Comparison of ENCODE assay signal across 8 cellular contexts in the genomic region with DNA sequence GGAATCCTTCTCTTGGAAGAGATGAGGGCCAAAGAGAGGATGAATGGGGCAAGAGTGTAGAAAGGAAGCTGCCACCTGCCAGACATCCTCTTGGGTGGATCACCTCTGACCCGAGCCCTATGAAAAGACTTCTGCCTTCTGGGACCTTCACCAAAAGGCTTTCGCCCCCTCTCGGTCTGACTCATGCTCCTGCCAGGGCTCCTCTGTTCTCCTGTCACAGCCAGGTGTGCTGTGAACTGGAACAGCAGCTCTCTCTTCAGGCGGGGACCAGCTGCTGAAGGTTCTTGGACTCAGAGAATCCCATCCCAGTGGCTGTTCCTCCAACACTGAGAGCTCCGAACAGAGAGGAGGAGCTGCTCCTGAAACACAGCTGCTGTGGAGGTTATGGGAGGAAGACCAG.
DNase-seq lines count a peak whose midpoint lies in the region; ATAC-seq and TF ChIP-seq lines count a peak whose summit lies in the region.
"Not testable (repeated sequence)": the region's sequence is repeated elsewhere in the genome, so short reads cannot be mapped to it uniquely, and the experiment has no call there.

No MANE protein-coding gene starts in this region.

- H3K4me3 ChIP-seq in OCI-LY3 (ENCODE audit: low read length): not testable (repeated sequence)

- DNase-seq in ELF-1 (ENCODE audit: low read depth, low spot score) (peak; percentile 35), left kidney (ENCODE audit: low read depth, low spot score) (peak; percentile 63)

- H3K79me2 ChIP-seq in OCI-LY3 (ENCODE audit: low read length): not testable (repeated sequence)

- H3K4me1 ChIP-seq in OCI-LY3 (ENCODE audit: low read length): peaks cover 19% of the 10 kb centered on the region

- not testable (repeated sequence) for H3K27ac ChIP-seq in OCI-LY3 (ENCODE audit: low read length)

- ATAC-seq in GM18520 (IDR thresholded peaks at IDR 0.05; ENCODE audit: unreplicated experiment) (peak; percentile 52), GM19452 (IDR thresholded peaks at IDR 0.05; ENCODE audit: unreplicated experiment) (peak; percentile 61), GM21786 (IDR thresholded peaks at IDR 0.05; ENCODE audit: unreplicated experiment) (peak; percentile 81), HG02973 (IDR thresholded peaks at IDR 0.05; ENCODE audit: unreplicated experiment) (peak; percentile 75), HG03460 (IDR thresholded peaks at IDR 0.05; ENCODE audit: unreplicated experiment) (peak; percentile 73)

- not testable (repeated sequence) for H2AFZ ChIP-seq in OCI-LY3 (ENCODE audit: low read depth, low read length)

- H3K36me3 ChIP-seq in OCI-LY3 (replicated peaks; ENCODE audit: low read depth, low read length): not testable (repeated sequence)

- peak overlapping the region; percentile 18; the same call in 1 of the 2 replicates for H3K4me2 ChIP-seq in OCI-LY3 (ENCODE audit: low read length)

- not testable (repeated sequence) for H3K9ac ChIP-seq in OCI-LY3 (ENCODE audit: low read length)

- H3K27me3 ChIP-seq in OCI-LY3 (ENCODE audit: low read depth, low read length): peaks cover 15% of the 10 kb centered on the region

- H4K20me1 ChIP-seq in OCI-LY3 (ENCODE audit: insufficient read depth, low read length): not testable (repeated sequence)

- not testable (repeated sequence) for H3K9me3 ChIP-seq in OCI-LY3 (ENCODE audit: insufficient read depth, low read length)

- not testable (repeated sequence) for TF ChIP-seq CTCF in OCI-LY3 (IDR thresholded peaks at IDR 0.05; ENCODE audit: low read depth, low read length)
